Comparison of ENCODE assay signal across 8 cellular contexts in genomic region chr20:57392512-57393271, GRCh38. TPM values are rescaled to one million over a fixed set of nuclear protein-coding genes. Genes with fewer than 3 reads are reported as not detected.
DNase-seq lines count a peak whose midpoint lies in the region; ATAC-seq and TF ChIP-seq lines count a peak whose summit lies in the region.

No MANE protein-coding gene starts in this region.

- H3K4me1 Mint-ChIP-seq in CD14-positive monocyte = peaks cover 69% of the 10 kb centered on the region
- H3K4me1 Mint-ChIP-seq in stimulated activated naive CD8-positive, alpha-beta T cell treated with anti-CD3 and anti-CD28 coated beads, Interleukin-15, Interleukin-2, amounts not matched to agents 100 ng/mL and 50 ng/mL, for 24 hours (ENCODE audit: low read depth) = peaks cover 72% of the 10 kb centered on the region

- H3K36me3 Mint-ChIP-seq in CD14-positive monocyte = peaks cover 47 to 49% of the 10 kb centered on the region in 2 donors
- H3K36me3 Mint-ChIP-seq in stimulated activated naive CD8-positive, alpha-beta T cell treated with anti-CD3 and anti-CD28 coated beads, Interleukin-15, Interleukin-2, amounts not matched to agents 100 ng/mL and 50 ng/mL, for 24 hours (ENCODE audit: low read depth) = peaks cover 47% of the 10 kb centered on the region

- H3K4me3 ChIP-seq in duodenal mucosa (ENCODE audit: low read depth in 1 of 2, low read length in 2 of 2) (peak overlapping the region; percentile 72 to 77), muscle layer of duodenum (ENCODE audit: low read depth in 1 of 2, low read length in 2 of 2) (peak overlapping the region; percentile 64 to 67)

- peak overlapping the region; percentile 90 to 93 for H3K4me3 Mint-ChIP-seq in CD14-positive monocyte
- peak overlapping the region; percentile 93 for H3K4me3 Mint-ChIP-seq in stimulated activated naive CD8-positive, alpha-beta T cell treated with anti-CD3 and anti-CD28 coated beads, Interleukin-15, Interleukin-2, amounts not matched to agents 100 ng/mL and 50 ng/mL, for 24 hours

- peak; percentile 27 for ATAC-seq in HG03378 (IDR thresholded peaks at IDR 0.05; ENCODE audit: unreplicated experiment)

- H3K27ac Mint-ChIP-seq in CD14-positive monocyte = peak overlapping the region in 6 of 7 donors; percentile 53 to 92 (median 79)
- H3K27ac Mint-ChIP-seq in stimulated activated naive CD8-positive, alpha-beta T cell treated with anti-CD3 and anti-CD28 coated beads, Interleukin-15, Interleukin-2, amounts not matched to agents 100 ng/mL and 50 ng/mL, for 24 hours = peak overlapping the region; percentile 90

- H3K36me3 ChIP-seq in duodenal mucosa (ENCODE audit: control insufficient read depth in 1 of 2, insufficient read depth in 2 of 2, low read length in 2 of 2) = peaks cover 13 to 32% of the 10 kb centered on the region in 2 donors
- H3K36me3 ChIP-seq in muscle layer of duodenum (ENCODE audit: control insufficient read depth in 1 of 2, insufficient read depth in 2 of 2, low read length in 2 of 2) = peaks cover 0 to 6% of the 10 kb centered on the region in 2 donors

- no peak for TF ChIP-seq CTCF in CD14-positive monocyte (IDR thresholded peaks at IDR 0.05)

- H3K9me3 Mint-ChIP-seq in CD14-positive monocyte = no peaks in the 10 kb centered on the region
- H3K9me3 Mint-ChIP-seq in stimulated activated naive CD8-positive, alpha-beta T cell treated with anti-CD3 and anti-CD28 coated beads, Interleukin-15, Interleukin-2, amounts not matched to agents 100 ng/mL and 50 ng/mL, for 24 hours = no peaks in the 10 kb centered on the region

- H3K27me3 ChIP-seq in duodenal mucosa (ENCODE audit: control insufficient read depth in 1 of 2, insufficient read depth in 2 of 2, low read length in 2 of 2) (no peaks in the 10 kb centered on the region), muscle layer of duodenum (ENCODE audit: low read depth, low read length) (no peaks in the 10 kb centered on the region)

- intact Hi-C loops in CD14-positive monocyte (cut with micrococcal nuclease) = loop anchor here (5.0 to 10.0 kb wide), 2 partner anchors 40 to 82 kb away; no protein-coding TSS in a partner anchor

- H3K27ac ChIP-seq in duodenal mucosa (ENCODE audit: low read depth, low read length) (peak overlapping the region; percentile 39), muscle layer of duodenum (ENCODE audit: low read length) (peak overlapping the region; percentile 73)

- peaks cover 2 to 9% (median 3%) of the 10 kb centered on the region in 3 donors for H3K27me3 Mint-ChIP-seq in CD14-positive monocyte (ENCODE audit: low read depth in 3 of 3)
- no peaks in the 10 kb centered on the region for H3K27me3 Mint-ChIP-seq in stimulated activated naive CD8-positive, alpha-beta T cell treated with anti-CD3 and anti-CD28 coated beads, Interleukin-15, Interleukin-2, amounts not matched to agents 100 ng/mL and 50 ng/mL, for 24 hours

- H3K9me3 ChIP-seq in duodenal mucosa (ENCODE audit: control insufficient read depth in 1 of 2, low read length in 2 of 2) (no peaks in the 10 kb centered on the region), muscle layer of duodenum (ENCODE audit: control insufficient read depth in 1 of 2, low read length in 2 of 2) (no peaks in the 10 kb centered on the region)

- peak overlapping the region; percentile 48 to 72 for H3K9ac ChIP-seq in duodenal mucosa (ENCODE audit: low read depth in 1 of 2, low read length in 2 of 2)

- H3K4me1 ChIP-seq in duodenal mucosa (ENCODE audit: control insufficient read depth in 1 of 2, insufficient read depth in 2 of 2, low read length in 2 of 2) = peaks cover 26 to 46% of the 10 kb centered on the region in 2 donors
- H3K4me1 ChIP-seq in muscle layer of duodenum (ENCODE audit: control insufficient read depth in 1 of 2, insufficient read depth in 2 of 2, low read length in 2 of 2) = peaks cover 19 to 71% of the 10 kb centered on the region in 2 donors

- peak; percentile 78 for DNase-seq in CD14-positive monocyte (ENCODE audit: low spot score)
- peak; percentile 79 for DNase-seq in activated CD4-positive, alpha-beta T cell treated with anti-CD3 and anti-CD28 coated beads for 48 hours
- no peak for DNase-seq in ureter (ENCODE audit: low spot score)
- DNase-seq in cerebellar nuclear complex (lab: John Stamatoyannopoulos, UW) = no peak

RNA-seq across cellular contexts. Expression of gene RBM38, which starts 1.5 kb away (rescaled TPM):
- 10 to 100 TPM in 1 of 2 donors, 1 to 10 TPM in 1; 7.5 to 17.8 TPM for polyA plus RNA-seq in CD14-positive monocyte
- total RNA-seq in ureter = 18.2 TPM

RNA-seq across cellular contexts. Expression of gene RAE1, which starts 41.6 kb away (rescaled TPM):
- 10 to 100 TPM; 15.8 to 21.7 TPM for polyA plus RNA-seq in CD14-positive monocyte
- total RNA-seq in ureter = 26.3 TPM

Comparison
In these comparisons a context has a peak if more than half of its experiments do, and no peak if none do; other contexts are left out.
1. DNase-seq: peak in CD14-positive monocyte (single experiment) and activated CD4-positive, alpha-beta T cell treated with anti-CD3 and anti-CD28 coated beads for 48 hours (single experiment); none in ureter (single experiment) and cerebellar nuclear complex (0 of 2).